1 cellular context compared by ENCODE assay signal in the genomic region with DNA sequence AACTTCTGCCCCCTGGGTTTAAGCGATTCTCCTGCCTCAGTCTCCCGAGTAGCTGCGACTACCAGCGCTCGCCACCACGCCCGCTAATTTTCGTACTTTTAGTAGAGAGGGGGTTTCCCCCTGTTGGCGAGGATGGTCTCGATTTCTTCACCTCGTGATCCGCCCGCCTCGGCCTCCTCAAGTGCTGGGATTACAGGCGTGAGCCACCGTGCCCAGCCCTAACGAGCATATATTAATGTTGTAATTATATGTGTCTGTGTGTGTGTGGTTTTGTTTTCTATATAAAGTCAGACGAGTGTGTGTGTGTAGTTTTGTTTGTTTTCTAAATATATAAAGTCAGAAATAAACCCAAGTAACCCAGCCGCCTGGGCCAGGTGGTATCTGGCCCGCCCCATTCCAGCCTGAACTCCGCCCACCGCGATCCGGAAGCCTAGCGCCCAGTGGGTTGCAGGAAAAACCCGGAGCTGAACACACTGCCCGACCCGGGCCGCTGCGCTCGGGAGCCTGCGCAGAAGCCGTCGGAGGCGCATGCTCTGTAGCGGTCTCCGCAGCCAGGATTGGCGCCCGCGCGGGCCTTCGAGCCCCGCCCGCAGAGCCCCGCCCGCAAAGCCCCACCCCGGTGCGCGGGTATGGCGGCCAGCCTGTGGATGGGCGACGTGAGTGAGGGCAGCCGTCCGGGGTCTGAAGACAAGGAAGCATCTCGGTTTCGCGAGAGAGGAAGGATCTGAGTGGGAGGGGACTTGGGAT.
TF ChIP-seq lines count a peak whose summit lies in the region.

A gene (plus strand): TSS at position 604 of the 747 bp plus-strand sequence. CDS start 26 bp downstream, at position 630.

TF ChIP-seq in GM12878, 131 proteins besides CTCF, POLR2A, EP300 and RAD21 (continued from another document and continues in another):
- TF ChIP-seq, protein P1, sequence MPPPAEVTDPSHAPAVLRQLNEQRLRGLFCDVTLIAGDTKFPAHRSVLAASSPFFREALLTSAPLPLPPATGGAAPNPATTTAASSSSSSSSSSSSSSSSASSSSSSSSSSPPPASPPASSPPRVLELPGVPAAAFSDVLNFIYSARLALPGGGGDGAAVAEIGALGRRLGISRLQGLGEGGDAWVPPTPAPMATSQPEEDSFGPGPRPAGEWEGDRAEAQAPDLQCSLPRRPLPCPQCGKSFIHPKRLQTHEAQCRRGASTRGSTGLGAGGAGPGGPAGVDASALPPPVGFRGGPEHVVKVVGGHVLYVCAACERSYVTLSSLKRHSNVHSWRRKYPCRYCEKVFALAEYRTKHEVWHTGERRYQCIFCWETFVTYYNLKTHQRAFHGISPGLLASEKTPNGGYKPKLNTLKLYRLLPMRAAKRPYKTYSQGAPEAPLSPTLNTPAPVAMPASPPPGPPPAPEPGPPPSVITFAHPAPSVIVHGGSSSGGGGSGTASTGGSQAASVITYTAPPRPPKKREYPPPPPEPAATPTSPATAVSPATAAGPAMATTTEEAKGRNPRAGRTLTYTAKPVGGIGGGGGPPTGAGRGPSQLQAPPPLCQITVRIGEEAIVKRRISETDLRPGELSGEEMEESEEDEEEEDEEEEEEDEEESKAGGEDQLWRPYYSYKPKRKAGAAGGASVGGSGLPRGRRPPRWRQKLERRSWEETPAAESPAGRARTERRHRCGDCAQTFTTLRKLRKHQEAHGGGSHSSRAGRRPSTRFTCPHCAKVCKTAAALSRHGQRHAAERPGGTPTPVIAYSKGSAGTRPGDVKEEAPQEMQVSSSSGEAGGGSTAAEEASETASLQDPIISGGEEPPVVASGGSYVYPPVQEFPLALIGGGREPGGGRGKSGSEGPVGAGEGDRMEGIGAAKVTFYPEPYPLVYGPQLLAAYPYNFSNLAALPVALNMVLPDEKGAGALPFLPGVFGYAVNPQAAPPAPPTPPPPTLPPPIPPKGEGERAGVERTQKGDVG (CRISPR knock-in tag; IDR thresholded peaks at IDR 0.05), result no peak
- 0 out of 2 replicates have a peak, but pooled peaks have one; percentile 35 for TF ChIP-seq MEF2A (IDR thresholded peaks at IDR 0.05; ENCODE audit: insufficient read depth, low read depth, low read length)
- TF ChIP-seq CBFB (IDR thresholded peaks at IDR 0.05; ENCODE audit: low read depth), result peak; percentile 24; the same call in 1 of the 2 replicates
- no peak for TF ChIP-seq FOS (IDR thresholded peaks at IDR 0.05; ENCODE audit: borderline replicate concordance, extremely low read depth, insufficient read length)
- TF ChIP-seq ZZZ3 (IDR thresholded peaks at IDR 0.05; ENCODE audit: control insufficient read depth, insufficient read length, low read depth), result no peak
- TF ChIP-seq, protein P2, sequence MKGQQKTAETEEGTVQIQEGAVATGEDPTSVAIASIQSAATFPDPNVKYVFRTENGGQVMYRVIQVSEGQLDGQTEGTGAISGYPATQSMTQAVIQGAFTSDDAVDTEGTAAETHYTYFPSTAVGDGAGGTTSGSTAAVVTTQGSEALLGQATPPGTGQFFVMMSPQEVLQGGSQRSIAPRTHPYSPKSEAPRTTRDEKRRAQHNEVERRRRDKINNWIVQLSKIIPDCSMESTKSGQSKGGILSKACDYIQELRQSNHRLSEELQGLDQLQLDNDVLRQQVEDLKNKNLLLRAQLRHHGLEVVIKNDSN (IDR thresholded peaks at IDR 0.05; ENCODE audit: borderline replicate concordance, extremely low read length, insufficient read depth, low read depth, low read length), result no peak
- TF ChIP-seq EZH2 (IDR thresholded peaks at IDR 0.05; ENCODE audit: borderline replicate concordance, control insufficient read depth, low read depth, low read length), result no peak
- TF ChIP-seq ZSCAN29 (IDR thresholded peaks at IDR 0.05), result peak; percentile 70; the same call in 1 of the 2 replicates
- no peak for TF ChIP-seq IRF4 (IDR thresholded peaks at IDR 0.05; ENCODE audit: low read depth, low read length)
- no peak for TF ChIP-seq ZNF622 (IDR thresholded peaks at IDR 0.05)
- TF ChIP-seq, protein P3, sequence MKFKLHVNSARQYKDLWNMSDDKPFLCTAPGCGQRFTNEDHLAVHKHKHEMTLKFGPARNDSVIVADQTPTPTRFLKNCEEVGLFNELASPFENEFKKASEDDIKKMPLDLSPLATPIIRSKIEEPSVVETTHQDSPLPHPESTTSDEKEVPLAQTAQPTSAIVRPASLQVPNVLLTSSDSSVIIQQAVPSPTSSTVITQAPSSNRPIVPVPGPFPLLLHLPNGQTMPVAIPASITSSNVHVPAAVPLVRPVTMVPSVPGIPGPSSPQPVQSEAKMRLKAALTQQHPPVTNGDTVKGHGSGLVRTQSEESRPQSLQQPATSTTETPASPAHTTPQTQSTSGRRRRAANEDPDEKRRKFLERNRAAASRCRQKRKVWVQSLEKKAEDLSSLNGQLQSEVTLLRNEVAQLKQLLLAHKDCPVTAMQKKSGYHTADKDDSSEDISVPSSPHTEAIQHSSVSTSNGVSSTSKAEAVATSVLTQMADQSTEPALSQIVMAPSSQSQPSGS (IDR thresholded peaks at IDR 0.05; ENCODE audit: low read length), result no peak
- peak; percentile 52; the same call in 1 of the 2 replicates for TF ChIP-seq BMI1 (IDR thresholded peaks at IDR 0.05; ENCODE audit: borderline replicate concordance)
- no peak for TF ChIP-seq WRNIP1 (IDR thresholded peaks at IDR 0.05; ENCODE audit: borderline replicate concordance, low read depth, low read length)
- TF ChIP-seq RCOR1 (conservative IDR thresholded peaks at IDR 0.05; ENCODE audit: low read depth, low read length), result 0 out of 2 replicates have a peak, but pooled peaks have one; percentile 55
- TF ChIP-seq JUNB (IDR thresholded peaks at IDR 0.05), result no peak
- peak; percentile 38; the same call in 1 of the 2 replicates for TF ChIP-seq FOXK2 (IDR thresholded peaks at IDR 0.05)
- no peak for TF ChIP-seq HDAC6 (IDR thresholded peaks at IDR 0.05; ENCODE audit: unreplicated experiment)
- TF ChIP-seq, protein P4, sequence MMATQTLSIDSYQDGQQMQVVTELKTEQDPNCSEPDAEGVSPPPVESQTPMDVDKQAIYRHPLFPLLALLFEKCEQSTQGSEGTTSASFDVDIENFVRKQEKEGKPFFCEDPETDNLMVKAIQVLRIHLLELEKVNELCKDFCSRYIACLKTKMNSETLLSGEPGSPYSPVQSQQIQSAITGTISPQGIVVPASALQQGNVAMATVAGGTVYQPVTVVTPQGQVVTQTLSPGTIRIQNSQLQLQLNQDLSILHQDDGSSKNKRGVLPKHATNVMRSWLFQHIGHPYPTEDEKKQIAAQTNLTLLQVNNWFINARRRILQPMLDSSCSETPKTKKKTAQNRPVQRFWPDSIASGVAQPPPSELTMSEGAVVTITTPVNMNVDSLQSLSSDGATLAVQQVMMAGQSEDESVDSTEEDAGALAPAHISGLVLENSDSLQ (IDR thresholded peaks at IDR 0.05), result peak; percentile 68
- no peak for TF ChIP-seq ZBED1 (IDR thresholded peaks at IDR 0.05; ENCODE audit: borderline replicate concordance)
- TF ChIP-seq, protein P5, sequence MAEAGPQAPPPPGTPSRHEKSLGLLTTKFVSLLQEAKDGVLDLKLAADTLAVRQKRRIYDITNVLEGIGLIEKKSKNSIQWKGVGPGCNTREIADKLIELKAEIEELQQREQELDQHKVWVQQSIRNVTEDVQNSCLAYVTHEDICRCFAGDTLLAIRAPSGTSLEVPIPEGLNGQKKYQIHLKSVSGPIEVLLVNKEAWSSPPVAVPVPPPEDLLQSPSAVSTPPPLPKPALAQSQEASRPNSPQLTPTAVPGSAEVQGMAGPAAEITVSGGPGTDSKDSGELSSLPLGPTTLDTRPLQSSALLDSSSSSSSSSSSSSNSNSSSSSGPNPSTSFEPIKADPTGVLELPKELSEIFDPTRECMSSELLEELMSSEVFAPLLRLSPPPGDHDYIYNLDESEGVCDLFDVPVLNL (IDR thresholded peaks at IDR 0.05; ENCODE audit: low read depth, low read length), result peak; percentile 36
- no peak for TF ChIP-seq ASH2L (IDR thresholded peaks at IDR 0.05; ENCODE audit: borderline replicate concordance, low read depth)
- TF ChIP-seq, protein P6, sequence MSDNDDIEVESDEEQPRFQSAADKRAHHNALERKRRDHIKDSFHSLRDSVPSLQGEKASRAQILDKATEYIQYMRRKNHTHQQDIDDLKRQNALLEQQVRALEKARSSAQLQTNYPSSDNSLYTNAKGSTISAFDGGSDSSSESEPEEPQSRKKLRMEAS (IDR thresholded peaks at IDR 0.05; ENCODE audit: low read depth, low read length), result peak; percentile 12; the same call in 1 of the 2 replicates
- TF ChIP-seq CHD4 (IDR thresholded peaks at IDR 0.05), result no peak
- TF ChIP-seq, protein P7, sequence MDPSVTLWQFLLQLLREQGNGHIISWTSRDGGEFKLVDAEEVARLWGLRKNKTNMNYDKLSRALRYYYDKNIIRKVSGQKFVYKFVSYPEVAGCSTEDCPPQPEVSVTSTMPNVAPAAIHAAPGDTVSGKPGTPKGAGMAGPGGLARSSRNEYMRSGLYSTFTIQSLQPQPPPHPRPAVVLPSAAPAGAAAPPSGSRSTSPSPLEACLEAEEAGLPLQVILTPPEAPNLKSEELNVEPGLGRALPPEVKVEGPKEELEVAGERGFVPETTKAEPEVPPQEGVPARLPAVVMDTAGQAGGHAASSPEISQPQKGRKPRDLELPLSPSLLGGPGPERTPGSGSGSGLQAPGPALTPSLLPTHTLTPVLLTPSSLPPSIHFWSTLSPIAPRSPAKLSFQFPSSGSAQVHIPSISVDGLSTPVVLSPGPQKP (IDR thresholded peaks at IDR 0.05; ENCODE audit: low read depth, low read length), result peak; percentile 73
- TF ChIP-seq, protein P8, sequence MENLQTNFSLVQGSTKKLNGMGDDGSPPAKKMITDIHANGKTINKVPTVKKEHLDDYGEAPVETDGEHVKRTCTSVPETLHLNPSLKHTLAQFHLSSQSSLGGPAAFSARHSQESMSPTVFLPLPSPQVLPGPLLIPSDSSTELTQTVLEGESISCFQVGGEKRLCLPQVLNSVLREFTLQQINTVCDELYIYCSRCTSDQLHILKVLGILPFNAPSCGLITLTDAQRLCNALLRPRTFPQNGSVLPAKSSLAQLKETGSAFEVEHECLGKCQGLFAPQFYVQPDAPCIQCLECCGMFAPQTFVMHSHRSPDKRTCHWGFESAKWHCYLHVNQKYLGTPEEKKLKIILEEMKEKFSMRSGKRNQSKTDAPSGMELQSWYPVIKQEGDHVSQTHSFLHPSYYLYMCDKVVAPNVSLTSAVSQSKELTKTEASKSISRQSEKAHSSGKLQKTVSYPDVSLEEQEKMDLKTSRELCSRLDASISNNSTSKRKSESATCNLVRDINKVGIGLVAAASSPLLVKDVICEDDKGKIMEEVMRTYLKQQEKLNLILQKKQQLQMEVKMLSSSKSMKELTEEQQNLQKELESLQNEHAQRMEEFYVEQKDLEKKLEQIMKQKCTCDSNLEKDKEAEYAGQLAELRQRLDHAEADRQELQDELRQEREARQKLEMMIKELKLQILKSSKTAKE (IDR thresholded peaks at IDR 0.05; ENCODE audit: low read depth, poor library complexity, severe bottlenecking), result no peak
- TF ChIP-seq MYC (IDR thresholded peaks at IDR 0.05; ENCODE audit: insufficient read depth, insufficient read length, insufficient replicate concordance, low read length, severe bottlenecking), result no peak
- TF ChIP-seq SPI1 (IDR thresholded peaks at IDR 0.05; ENCODE audit: borderline replicate concordance, insufficient read depth, low read depth, low read length), result no peak
- TF ChIP-seq ZNF24 (IDR thresholded peaks at IDR 0.05), result no peak
- no peak for TF ChIP-seq NFYA (IDR thresholded peaks at IDR 0.05; ENCODE audit: borderline replicate concordance, low read depth, low read length)
- TF ChIP-seq NR2C2 (IDR thresholded peaks at IDR 0.05; ENCODE audit: borderline replicate concordance, control insufficient read depth, insufficient read length, low read depth), result no peak
- TF ChIP-seq SIX5 (IDR thresholded peaks at IDR 0.05; ENCODE audit: low read depth, low read length, severe bottlenecking), result no peak
- TF ChIP-seq RUNX3 (IDR thresholded peaks at IDR 0.05; ENCODE audit: low read length), result peak; percentile 62; the same call in 1 of the 2 replicates
- TF ChIP-seq NR2F1 (conservative IDR thresholded peaks at IDR 0.05), result 0 out of 2 replicates have a peak, but pooled peaks have one; percentile 34
- TF ChIP-seq, protein P9, sequence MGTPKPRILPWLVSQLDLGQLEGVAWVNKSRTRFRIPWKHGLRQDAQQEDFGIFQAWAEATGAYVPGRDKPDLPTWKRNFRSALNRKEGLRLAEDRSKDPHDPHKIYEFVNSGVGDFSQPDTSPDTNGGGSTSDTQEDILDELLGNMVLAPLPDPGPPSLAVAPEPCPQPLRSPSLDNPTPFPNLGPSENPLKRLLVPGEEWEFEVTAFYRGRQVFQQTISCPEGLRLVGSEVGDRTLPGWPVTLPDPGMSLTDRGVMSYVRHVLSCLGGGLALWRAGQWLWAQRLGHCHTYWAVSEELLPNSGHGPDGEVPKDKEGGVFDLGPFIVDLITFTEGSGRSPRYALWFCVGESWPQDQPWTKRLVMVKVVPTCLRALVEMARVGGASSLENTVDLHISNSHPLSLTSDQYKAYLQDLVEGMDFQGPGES (IDR thresholded peaks at IDR 0.05), result no peak
- TF ChIP-seq NFIC (IDR thresholded peaks at IDR 0.05; ENCODE audit: low read depth, low read length), result 0 out of 2 replicates have a peak, but pooled peaks have one; percentile 20
- no peak for TF ChIP-seq MTA3 (IDR thresholded peaks at IDR 0.05; ENCODE audit: borderline replicate concordance, low read length)
- 0 out of 2 replicates have a peak, but pooled peaks have one; percentile 45 for TF ChIP-seq TAF1 (IDR thresholded peaks at IDR 0.05; ENCODE audit: borderline replicate concordance, low read depth, low read length)
- peak; percentile 89; the same call in 1 of the 2 replicates for TF ChIP-seq RB1 (IDR thresholded peaks at IDR 0.05; ENCODE audit: borderline replicate concordance)
- TF ChIP-seq BCL11A (IDR thresholded peaks at IDR 0.05; ENCODE audit: low read depth, low read length), result no peak
- 0 out of 2 replicates have a peak, but pooled peaks have one; percentile 10 for TF ChIP-seq NR2C1 (IDR thresholded peaks at IDR 0.05)
- TF ChIP-seq, protein P10, sequence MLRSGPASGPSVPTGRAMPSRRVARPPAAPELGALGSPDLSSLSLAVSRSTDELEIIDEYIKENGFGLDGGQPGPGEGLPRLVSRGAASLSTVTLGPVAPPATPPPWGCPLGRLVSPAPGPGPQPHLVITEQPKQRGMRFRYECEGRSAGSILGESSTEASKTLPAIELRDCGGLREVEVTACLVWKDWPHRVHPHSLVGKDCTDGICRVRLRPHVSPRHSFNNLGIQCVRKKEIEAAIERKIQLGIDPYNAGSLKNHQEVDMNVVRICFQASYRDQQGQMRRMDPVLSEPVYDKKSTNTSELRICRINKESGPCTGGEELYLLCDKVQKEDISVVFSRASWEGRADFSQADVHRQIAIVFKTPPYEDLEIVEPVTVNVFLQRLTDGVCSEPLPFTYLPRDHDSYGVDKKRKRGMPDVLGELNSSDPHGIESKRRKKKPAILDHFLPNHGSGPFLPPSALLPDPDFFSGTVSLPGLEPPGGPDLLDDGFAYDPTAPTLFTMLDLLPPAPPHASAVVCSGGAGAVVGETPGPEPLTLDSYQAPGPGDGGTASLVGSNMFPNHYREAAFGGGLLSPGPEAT (IDR thresholded peaks at IDR 0.05; ENCODE audit: low read depth), result peak; percentile 82
- 0 out of 2 replicates have a peak, but pooled peaks have one; percentile 40 for TF ChIP-seq SREBF1 (IDR thresholded peaks at IDR 0.05; ENCODE audit: low read length)
- no peak for TF ChIP-seq NFXL1 (IDR thresholded peaks at IDR 0.05; ENCODE audit: borderline replicate concordance)
- TF ChIP-seq KAT2A (conservative IDR thresholded peaks at IDR 0.05; ENCODE audit: control insufficient read depth, low read depth, low read length), result no peak
- no peak for TF ChIP-seq ZNF217 (IDR thresholded peaks at IDR 0.05)
- TF ChIP-seq RELA (IDR thresholded peaks at IDR 0.05; ENCODE audit: borderline replicate concordance, partially characterized antibody), result no peak
- TF ChIP-seq JUND (IDR thresholded peaks at IDR 0.05; ENCODE audit: low read depth, low read length), result no peak
